In genomic region chr11:72629266-72629665, GRCh38 we compare ENCODE assay signal across 12 cellular contexts. TPM values are rescaled to one million over a fixed set of nuclear protein-coding genes. Genes with fewer than 3 reads are reported as not detected.
DNase-seq lines count a peak whose midpoint lies in the region; ATAC-seq and TF ChIP-seq lines count a peak whose summit lies in the region.
"Had no signal": no experiment of that assay in that cellular context is flagged by ENCODE, and none has a peak within 500 bp of the region (broad histone marks: within the 10 kb centered on the region; RNA-seq: fewer than 3 reads in every experiment).

No MANE protein-coding gene starts in this region.

- H3K4me3 ChIP-seq in SJCRH30 (no peak overlapping the region), psoas muscle (no peak overlapping the region), ascending aorta (no peak overlapping the region)
- H3K4me3 ChIP-seq: HAP-1 had no signal

- no peak for TF ChIP-seq CTCF in psoas muscle (IDR thresholded peaks at IDR 0.05)
- TF ChIP-seq CTCF in ascending aorta (IDR thresholded peaks at IDR 0.05) = no peak

- 22 to 33% (median 27%) methylated on average over 4 to 5 of the region's 5 CpGs for WGBS in psoas muscle, 3 donors

- intact Hi-C loops in Right ventricle myocardium superior (cut with DNase I) (no loop called here), psoas muscle (cut with DNase I) (no loop called here), ascending aorta (cut with DNase I) (no loop called here)

- H3K4me1 ChIP-seq in SJCRH30 = peaks cover 21% of the 10 kb centered on the region
- H3K4me1 ChIP-seq in psoas muscle = peaks cover 47% of the 10 kb centered on the region
- peaks cover 0 to 9% of the 10 kb centered on the region in 2 donors for H3K4me1 ChIP-seq in ascending aorta
- H3K4me1 ChIP-seq: HAP-1 had no signal

- peak; percentile 49 for ATAC-seq in Right ventricle myocardium superior (ENCODE audit: poor library complexity)
- peak; percentile 25 to 65 (median 36) for ATAC-seq in psoas muscle
- no peak for ATAC-seq in GM18505 (IDR thresholded peaks at IDR 0.05; ENCODE audit: unreplicated experiment)
- no peak for ATAC-seq in GM18868 (IDR thresholded peaks at IDR 0.05; ENCODE audit: unreplicated experiment)
- ATAC-seq: effector memory CD8-positive, alpha-beta T cell; sciatic nerve had no signal

- TF ChIP-seq POLR2A in GM18505 (IDR thresholded peaks at IDR 0.05; ENCODE audit: borderline replicate concordance, extremely low read depth, insufficient read depth, insufficient read length) = no peak

- peak; percentile 74 for DNase-seq in Ammon's horn (ENCODE audit: low spot score)
- peak; percentile 60 to 69 for DNase-seq in SJCRH30
- DNase-seq in Right ventricle myocardium superior = peak; percentile 82
- peak; percentile 43 to 84 for DNase-seq in psoas muscle
- no peak for DNase-seq in ascending aorta (ENCODE audit: low spot score in 2 of 2)
- no peak for DNase-seq in activated CD4-positive, alpha-beta T cell treated with anti-CD3 and anti-CD28 coated beads, Interleukin-2, amount 50 U/mL, for 48 hours
- DNase-seq: effector memory CD8-positive, alpha-beta T cell; NCI-H1048 had no signal

- H3K27me3 ChIP-seq in SJCRH30 (peaks cover 2% of the 10 kb centered on the region; the same call in 1 of the 2 replicates), psoas muscle (ENCODE audit: insufficient read depth in 3 of 3, low read length in 2 of 3) (no peaks in the 10 kb centered on the region), ascending aorta (no peaks in the 10 kb centered on the region)

- no peaks in the 10 kb centered on the region for H3K9me3 ChIP-seq in SJCRH30 (replicated peaks)
- H3K9me3 ChIP-seq in psoas muscle = no peaks in the 10 kb centered on the region
- no peaks in the 10 kb centered on the region for H3K9me3 ChIP-seq in ascending aorta
- H3K9me3 ChIP-seq: HAP-1 had no signal

- no peak overlapping the region for H3K27ac ChIP-seq in SJCRH30
- peak overlapping the region; percentile 33 for H3K27ac ChIP-seq in psoas muscle
- no peak overlapping the region for H3K27ac ChIP-seq in ascending aorta

- H3K36me3 ChIP-seq in SJCRH30 = no peaks in the 10 kb centered on the region
- H3K36me3 ChIP-seq in psoas muscle (ENCODE audit: insufficient read depth in 1 of 2, low read depth in 1 of 2) = no peaks in the 10 kb centered on the region
- H3K36me3 ChIP-seq in ascending aorta = no peaks in the 10 kb centered on the region
- H3K36me3 ChIP-seq: HAP-1 had no signal

RNA-seq across cellular contexts. Expression of gene PDE2A, which starts 45.0 kb away (rescaled TPM):
- total RNA-seq in SJCRH30 (2014; rRNA removed; shearing (Covaris generic)) = 0.15 and 0.24 TPM in 2 replicates
- total RNA-seq in Right ventricle myocardium superior (38.5 TPM), psoas muscle (10 to 100 TPM in 2 of 4 donors, 1 to 10 TPM in 2; 6.0 to 20.1 (median 10.1) TPM), ascending aorta (403 TPM)
- 10 to 100 TPM in 1 of 3 donors, 1 to 10 TPM in 2; 6.9 to 16.6 (median 7.6) TPM for polyA plus RNA-seq in psoas muscle

Comparison
In these comparisons a context has a peak if more than half of its experiments do, and no peak if none do; other contexts are left out.
1. DNase-seq: peak in Ammon's horn (single experiment), SJCRH30 (2 of 2), Right ventricle myocardium superior (single experiment) and psoas muscle (2 of 2); none in ascending aorta (0 of 2) and activated CD4-positive, alpha-beta T cell treated with anti-CD3 and anti-CD28 coated beads, Interleukin-2, amount 50 U/mL, for 48 hours (0 of 2).
2. ATAC-seq: peak in Right ventricle myocardium superior (single experiment) and psoas muscle (4 of 4); none in GM18505 (single experiment) and GM18868 (single experiment).
3. RNA of gene PDE2A, which starts 45.0 kb away (total RNA-seq): 403 TPM in ascending aorta (single experiment); 38.5 TPM in Right ventricle myocardium superior (single experiment), 6.0 to 20.1 TPM in psoas muscle and 0.15 to 0.24 TPM in SJCRH30; every median in the first group is over 10 times any median in the second.